Comparison of ENCODE assay signal across 9 cellular contexts in the genomic region with DNA sequence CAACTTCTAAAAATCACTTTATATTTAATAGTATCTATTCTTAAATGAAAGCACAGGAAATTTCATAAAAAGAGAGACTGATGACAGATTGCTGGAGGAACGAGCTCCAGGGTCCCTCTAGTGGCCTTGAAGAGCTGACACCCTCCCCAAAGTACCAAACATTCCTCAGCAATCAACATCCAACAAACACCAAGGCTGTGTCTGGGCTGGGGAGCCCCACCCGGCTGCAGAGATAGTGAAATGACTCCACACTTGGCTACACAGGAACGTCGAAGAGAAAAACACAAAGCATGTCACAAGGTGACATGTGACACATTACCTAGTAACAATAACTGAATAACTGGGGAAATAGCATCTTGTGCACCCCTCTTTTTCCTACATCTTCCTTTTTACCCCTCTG. TPM values are rescaled to one million over a fixed set of nuclear protein-coding genes. Genes with fewer than 3 reads are reported as not detected.
DNase-seq lines count a peak whose midpoint lies in the region; ATAC-seq and TF ChIP-seq lines count a peak whose summit lies in the region.
"Had no signal": no experiment of that assay in that cellular context is flagged by ENCODE, and none has a peak within 500 bp of the region (broad histone marks: within the 10 kb centered on the region; RNA-seq: fewer than 3 reads in every experiment).

No MANE protein-coding gene starts in this region.

- no peaks in the 10 kb centered on the region for H4K20me1 ChIP-seq in Karpas-422 (ENCODE audit: insufficient read depth, low read depth, low read length)

- 0 to 24% methylated on average over 3 to 4 of the region's 4 CpGs for WGBS in gastroesophageal sphincter (ENCODE audit: low coverage in 1 of 2), 2 donors

- H3K36me3 ChIP-seq in Karpas-422 (ENCODE audit: insufficient read depth, low read length) (peaks cover 65% of the 10 kb centered on the region), gastroesophageal sphincter (no peaks in the 10 kb centered on the region)

- H3K4me2 ChIP-seq in Karpas-422 (ENCODE audit: low read depth, low read length, poor library complexity, severe bottlenecking): peak overlapping the region; percentile 4

- CTCF ChIA-PET in WTC11 (lab: Charles Lee): interaction anchor here (0.6 to 1.5 kb wide), 11 partner anchors 8 to 1108 kb away, joined by 3 to 10 read pairs (median 4); a partner anchor contains a TSS

- H3K9me3 ChIP-seq in Karpas-422 (ENCODE audit: low read length) (no peaks in the 10 kb centered on the region), gastroesophageal sphincter (no peaks in the 10 kb centered on the region)

- POLR2A ChIA-PET in WTC11 (lab: Charles Lee): interaction anchor here (0.6 kb wide), 1 partner anchor 196 kb away, joined by 7 read pairs; no protein-coding TSS in a partner anchor

- H3K27me3 ChIP-seq in Karpas-422 (ENCODE audit: low read length) (no peaks in the 10 kb centered on the region), gastroesophageal sphincter (no peaks in the 10 kb centered on the region)

- TF ChIP-seq POLR2A in gastroesophageal sphincter (IDR thresholded peaks at IDR 0.05): no peak

- peaks cover 79% of the 10 kb centered on the region for H3K4me1 ChIP-seq in Karpas-422 (ENCODE audit: low read length)
- H3K4me1 ChIP-seq in gastroesophageal sphincter: peaks cover 0 to 7% (median 0%) of the 10 kb centered on the region in 3 donors

- H3K9me2 ChIP-seq in Karpas-422 (replicated peaks; ENCODE audit: insufficient read depth, low read length): no peaks in the 10 kb centered on the region

- H3K36me3 Mint-ChIP-seq in WTC11: peaks cover 12% of the 10 kb centered on the region

- no peak overlapping the region for H3K9ac ChIP-seq in Karpas-422 (ENCODE audit: low read length)

- no peak overlapping the region for H2AFZ ChIP-seq in Karpas-422 (ENCODE audit: low read length)

- H3K4me3 Mint-ChIP-seq in WTC11: no peak overlapping the region

- TF ChIP-seq EP300 in gastroesophageal sphincter (IDR thresholded peaks at IDR 0.05): no peak

- peak; percentile 72 for TF ChIP-seq CTCF in AG09319 (IDR thresholded peaks at IDR 0.05; ENCODE audit: low read depth, low read length)
- TF ChIP-seq CTCF in GM12865 (IDR thresholded peaks at IDR 0.05; ENCODE audit: insufficient read depth, low read depth, low read length, missing control alignments): peak; percentile 82
- peak; percentile 59 for TF ChIP-seq CTCF in WTC11 (IDR thresholded peaks at IDR 0.05)
- peak in 2 of 4 experiments; percentile 25 to 47 for TF ChIP-seq CTCF in gastroesophageal sphincter (IDR thresholded peaks at IDR 0.05)

- peak overlapping the region; percentile 69; the same call in 1 of the 2 replicates for H3K27ac Mint-ChIP-seq in WTC11

- ATAC-seq in WTC11 (peak; percentile 100), gastroesophageal sphincter (peak; percentile 51)

- peaks cover 79% of the 10 kb centered on the region for H3K79me2 ChIP-seq in Karpas-422 (ENCODE audit: low read length)

- intact Hi-C loops in posterior vena cava (cut with DNase I): no loop called here

- H3K9me3 Mint-ChIP-seq in WTC11: peaks cover 5% of the 10 kb centered on the region

- DNase-seq in AG09319 (ENCODE audit: extremely low read depth, low read depth) (peak; percentile 18), GM12865 (ENCODE audit: low read depth) (peak; percentile 67), HCEC 1CT (peak; percentile 44), Karpas-422 (peak; percentile 76), WTC11 (ENCODE audit: low spot score) (peak; percentile 53), posterior vena cava (ENCODE audit: low spot score) (peak; percentile 78)
- no peak for DNase-seq in NK-92 treated with Interleukin-12 subunit alpha and Interleukin-12 subunit beta, amount 100 ng/mL, for 24 hours (lab: John Stamatoyannopoulos, UW)

- peak overlapping the region; percentile 16; the same call in 1 of the 2 replicates for H3K27ac ChIP-seq in Karpas-422 (ENCODE audit: low read length)
- H3K27ac ChIP-seq in gastroesophageal sphincter: no peak overlapping the region
- H3K27ac ChIP-seq: skin epidermis had no signal

- H3K4me3 ChIP-seq in GM12865 (ENCODE audit: low read depth, low read length) (no peak overlapping the region), Karpas-422 (ENCODE audit: low read length) (no peak overlapping the region), gastroesophageal sphincter (no peak overlapping the region)
- H3K4me3 ChIP-seq: skin epidermis had no signal

- H3K27me3 Mint-ChIP-seq in WTC11 (ENCODE audit: low read depth): no peaks in the 10 kb centered on the region

- peaks cover 32% of the 10 kb centered on the region for H3K4me1 Mint-ChIP-seq in WTC11

TF ChIP-seq in WTC11, 78 proteins besides CTCF, POLR2A, EP300 and RAD21:
- no peak for TF ChIP-seq NFATC4 (CRISPR knock-in tag; IDR thresholded peaks at IDR 0.05)
- TF ChIP-seq MXD4 (CRISPR knock-in tag; IDR thresholded peaks at IDR 0.05; ENCODE audit: borderline replicate concordance): no peak
- peak; percentile 31; the same call in 1 of the 2 replicates for TF ChIP-seq TEAD1 (CRISPR knock-in tag; IDR thresholded peaks at IDR 0.05)

RNA-seq across cellular contexts. Expression of a gene that starts 45.6 kb away (rescaled TPM):
- total RNA-seq in Karpas-422 (2014; rRNA removed; shearing (Covaris generic); ENCODE audit: low replicate concordance): 201 and 340 TPM in 2 replicates
- total RNA-seq in WTC11 (2021): 35.1 to 40.0 TPM (median 35.9 TPM) in 3 replicates
- 10 to 100 TPM in 1 of 4 donors, 1 to 10 TPM in 3; 1.7 to 13.8 (median 4.8) TPM for total RNA-seq in gastroesophageal sphincter
- 10 to 100 TPM; 13.4 to 24.8 TPM for total RNA-seq in posterior vena cava
